In genomic region chr2:112432735-112433479, GRCh38 we compare ENCODE assay signal across 8 cellular contexts. TPM values are rescaled to one million over a fixed set of nuclear protein-coding genes. Genes with fewer than 3 reads are reported as not detected.
DNase-seq lines count a peak whose midpoint lies in the region; ATAC-seq, FAIRE-seq and TF ChIP-seq lines count a peak whose summit lies in the region.
"Not testable (repeated sequence)": the region's sequence is repeated elsewhere in the genome, so short reads cannot be mapped to it uniquely, and the experiment has no call there.

No MANE protein-coding gene starts in this region.

- WGBS in H1 (ENCODE audit: extremely low coverage in 1 of 2, insufficient coverage in 1 of 2, insufficient read length in 1 of 2, insufficient replicate concordance in 2 of 2, low coverage in 1 of 2, low lambda C conversion rate in 2 of 2, missing lambda C conversion rate in 1 of 2), 2 experiments: 26% methylated on average over 25 of the region's 98 CpGs; no CpG with 5 or more reads in 1 of the 2 experiments

- H3K4me1 ChIP-seq in Loucy (ENCODE audit: insufficient read depth, low read length, poor library complexity, severe bottlenecking); H1 (replicated peaks in 1 of 4; ENCODE audit: control insufficient read depth in 3 of 4, insufficient read depth in 4 of 4, low read length in 3 of 4); kidney (ENCODE audit: control insufficient read depth in 1 of 2, insufficient read depth in 1 of 2, low read depth in 1 of 2, low read length in 2 of 2); upper lobe of right lung: not testable (repeated sequence)

- not testable (repeated sequence) for H4K20me1 ChIP-seq in Loucy (ENCODE audit: insufficient read depth, low read length, poor library complexity, severe bottlenecking); H1 (replicated peaks in 1 of 2; ENCODE audit: control insufficient read depth in 1 of 2, insufficient read depth in 2 of 2, low read length in 2 of 2)

- not testable (repeated sequence) for H3F3A ChIP-seq in Loucy (ENCODE audit: low read depth)

- H2BK12ac ChIP-seq in H1 (ENCODE audit: low read depth, low read length): not testable (repeated sequence)

- DNase-seq in GM12865 (ENCODE audit: low read depth) (peak; percentile 58), H1 (ENCODE audit: low read depth in 1 of 2, low spot score in 2 of 2) (peak in 1 of 2 experiments; percentile 62), kidney (peak; percentile 75), posterior vena cava (ENCODE audit: low spot score) (peak; percentile 88), upper lobe of right lung (peak; percentile 82)
- not testable (repeated sequence) for DNase-seq in HFF-Myc (ENCODE audit: extremely low read depth, low read depth); activated T-helper 2 cell treated with anti-CD3 and anti-CD28 coated beads, Interferon-gamma antibody, Interleukin-2, Interleukin-4, amounts not matched to agents 10 μg/mL and 5 μg/mL and 100 μg/mL, durations not matched to agents 14 hours and 24 hours and 36 hours (ENCODE audit: low spot score)

- H2BK20ac ChIP-seq in H1 (ENCODE audit: low read length): not testable (repeated sequence)

- peak overlapping the region; percentile 55; the same call in 1 of the 2 replicates for H2AFZ ChIP-seq in Loucy (ENCODE audit: low read length)
- not testable (repeated sequence) for H2AFZ ChIP-seq in H1 (ENCODE audit: low read length)

- TF ChIP-seq RAD21 in H1 (IDR thresholded peaks at IDR 0.05 in 1 of 2, conservative IDR thresholded peaks at IDR 0.05 in 1 of 2; ENCODE audit: low read depth in 2 of 2, low read length in 2 of 2): not testable (repeated sequence)

- peak overlapping the region; percentile 43 for H3K9ac ChIP-seq in Loucy (ENCODE audit: low read depth, low read length, poor library complexity, severe bottlenecking)
- not testable (repeated sequence) for H3K9ac ChIP-seq in H1 (replicated peaks in 1 of 4; ENCODE audit: extremely low read depth in 1 of 4, low read depth in 3 of 4, low read length in 3 of 4); kidney (ENCODE audit: low read length in 2 of 2)

- H4K5ac ChIP-seq in H1 (ENCODE audit: insufficient read length, low read depth, low read length): not testable (repeated sequence)

- not testable (repeated sequence) for H3K36me3 ChIP-seq in Loucy (ENCODE audit: insufficient read depth, low read length); H1 (ENCODE audit: control insufficient read depth in 2 of 4, insufficient read depth in 4 of 4, low read length in 3 of 4); kidney (ENCODE audit: control insufficient read depth in 1 of 2, insufficient read depth in 2 of 2, low read length in 2 of 2); upper lobe of right lung

- not testable (repeated sequence) for H3K27me3 ChIP-seq in Loucy (ENCODE audit: insufficient read depth, low read length, poor library complexity, severe bottlenecking); H1 (replicated peaks in 1 of 4; ENCODE audit: control insufficient read depth in 3 of 4, extremely low read depth in 1 of 4, insufficient read depth in 3 of 4, low read length in 3 of 4); upper lobe of right lung

- H2BK120ac ChIP-seq in H1 (replicated peaks; ENCODE audit: low read depth, low read length): not testable (repeated sequence)

- not testable (repeated sequence) for H4K91ac ChIP-seq in H1 (replicated peaks; ENCODE audit: insufficient read length, low read length)

- TF ChIP-seq EP300 in H1 (IDR thresholded peaks at IDR 0.05; ENCODE audit: borderline replicate concordance in 1 of 2, low read depth in 2 of 2, low read length in 2 of 2): not testable (repeated sequence)

- H4K8ac ChIP-seq in H1 (ENCODE audit: extremely low read depth, insufficient read depth, low read length): 0 out of 2 replicates have a peak overlapping the region, but pooled peaks have one; percentile 5

- POLR2A ChIA-PET in H1 (lab: Charles Lee; ENCODE audit: partially characterized antibody): interaction anchor here (1.4 kb wide), 1 partner anchor 173 kb away, joined by 4 read pairs; no protein-coding TSS in a partner anchor

- not testable (repeated sequence) for FAIRE-seq in H1 (lab: Jason Lieb, UNC); kidney (lab: Jason Lieb, UNC)

- not testable (repeated sequence) for H3K9me3 Mint-ChIP-seq in activated T-helper 2 cell treated with anti-CD3 and anti-CD28 coated beads, Interferon-gamma antibody, Interleukin-2, Interleukin-4, amounts not matched to agents 10 μg/mL and 5 μg/mL and 100 μg/mL, durations not matched to agents 14 hours and 24 hours and 36 hours

- CTCF ChIA-PET in H1 (lab: Charles Lee; ENCODE audit: partially characterized antibody): interaction anchor here (1.0 to 2.3 kb wide), 3 partner anchors 61 to 312 kb away, joined by 3 to 7 read pairs (median 7); no protein-coding TSS in a partner anchor

- peak overlapping the region; percentile 44 for H3K4me2 ChIP-seq in Loucy (ENCODE audit: low read depth, low read length, poor library complexity, severe bottlenecking)
- H3K4me2 ChIP-seq in H1 (ENCODE audit: insufficient read depth in 1 of 2, low read depth in 2 of 2, low read length in 2 of 2): peak overlapping the region in 1 of 2 experiments; percentile 38; a peak in 2 of 4 replicates

- not testable (repeated sequence) for H3K56ac ChIP-seq in H1 (replicated peaks; ENCODE audit: insufficient read length, low read depth, low read length)

- not testable (repeated sequence) for TF ChIP-seq POLR2A in H1 (IDR thresholded peaks at IDR 0.05; ENCODE audit: control extremely low read depth in 1 of 2, low read depth in 2 of 2, low read length in 2 of 2)

- H2BK15ac ChIP-seq in H1 (ENCODE audit: low read length): not testable (repeated sequence)

- H2BK5ac ChIP-seq in H1 (ENCODE audit: low read depth, low read length): not testable (repeated sequence)

- not testable (repeated sequence) for ATAC-seq in upper lobe of right lung

- not testable (repeated sequence) for H2AK5ac ChIP-seq in H1 (ENCODE audit: low read depth, low read length)

- intact Hi-C loops in activated T-helper 2 cell treated with anti-CD3 and anti-CD28 coated beads, Interferon-gamma antibody, Interleukin-2, Interleukin-4, amounts not matched to agents 10 μg/mL and 5 μg/mL and 100 μg/mL, durations not matched to agents 14 hours and 24 hours and 36 hours (cut with micrococcal nuclease): loop anchor here (5.0 kb wide), 1 partner anchor 381 kb away; no protein-coding TSS in a partner anchor
- intact Hi-C loops in kidney (cut with DNase I); upper lobe of right lung (cut with DNase I): not testable (repeated sequence)
- intact Hi-C loops in posterior vena cava (cut with DNase I): loop anchor here in 1 of 2 donors (10.0 kb wide), 1 partner anchor 168 kb away; no protein-coding TSS in a partner anchor

- H3K4me3 Mint-ChIP-seq in activated T-helper 2 cell treated with anti-CD3 and anti-CD28 coated beads, Interferon-gamma antibody, Interleukin-2, Interleukin-4, amounts not matched to agents 10 μg/mL and 5 μg/mL and 100 μg/mL, durations not matched to agents 14 hours and 24 hours and 36 hours (ENCODE audit: low read depth): peak overlapping the region; percentile 86

- H3K36me3 Mint-ChIP-seq in activated T-helper 2 cell treated with anti-CD3 and anti-CD28 coated beads, Interferon-gamma antibody, Interleukin-2, Interleukin-4, amounts not matched to agents 10 μg/mL and 5 μg/mL and 100 μg/mL, durations not matched to agents 14 hours and 24 hours and 36 hours (ENCODE audit: low read depth): not testable (repeated sequence)

- peak overlapping the region; percentile 75 for H3K27ac Mint-ChIP-seq in activated T-helper 2 cell treated with anti-CD3 and anti-CD28 coated beads, Interferon-gamma antibody, Interleukin-2, Interleukin-4, amounts not matched to agents 10 μg/mL and 5 μg/mL and 100 μg/mL, durations not matched to agents 14 hours and 24 hours and 36 hours

- peak overlapping the region; percentile 61 for H3K4me3 ChIP-seq in GM12865 (ENCODE audit: low read depth, low read length)
- H3K4me3 ChIP-seq in HFF-Myc (replicated peaks; ENCODE audit: low read depth, low read length): peak overlapping the region; percentile 43
- H3K4me3 ChIP-seq in Loucy (ENCODE audit: low read length, poor library complexity, severe bottlenecking): peak overlapping the region; percentile 65
- H3K4me3 ChIP-seq in H1 (ENCODE audit: extremely low read depth in 1 of 4, insufficient read depth in 2 of 4, low read depth in 3 of 4, low read length in 4 of 4): peak overlapping the region in 2 of 4 experiments; percentile 28 to 53; a peak in 5 of 8 replicates
- not testable (repeated sequence) for H3K4me3 ChIP-seq in kidney (ENCODE audit: low read length in 2 of 2)
- H3K4me3 ChIP-seq in upper lobe of right lung: peak overlapping the region; percentile 54

- H3K14ac ChIP-seq in H1 (ENCODE audit: insufficient read length): not testable (repeated sequence)

- H3K9me2 ChIP-seq in Loucy (replicated peaks; ENCODE audit: low read depth, low read length): not testable (repeated sequence)

- not testable (repeated sequence) for H3K4me1 Mint-ChIP-seq in activated T-helper 2 cell treated with anti-CD3 and anti-CD28 coated beads, Interferon-gamma antibody, Interleukin-2, Interleukin-4, amounts not matched to agents 10 μg/mL and 5 μg/mL and 100 μg/mL, durations not matched to agents 14 hours and 24 hours and 36 hours (ENCODE audit: low read depth)

- not testable (repeated sequence) for H3K18ac ChIP-seq in H1 (ENCODE audit: extremely low read depth, low read length)

- not testable (repeated sequence) for H3K23ac ChIP-seq in H1 (ENCODE audit: insufficient read length)

- H3K27me3 Mint-ChIP-seq in activated T-helper 2 cell treated with anti-CD3 and anti-CD28 coated beads, Interferon-gamma antibody, Interleukin-2, Interleukin-4, amounts not matched to agents 10 μg/mL and 5 μg/mL and 100 μg/mL, durations not matched to agents 14 hours and 24 hours and 36 hours (ENCODE audit: low read depth): not testable (repeated sequence)

- H3K23me2 ChIP-seq in H1 (ENCODE audit: low read depth, low read length): not testable (repeated sequence)

- peaks cover 11% of the 10 kb centered on the region for H3K79me2 ChIP-seq in Loucy (ENCODE audit: insufficient read depth, low read length)
- not testable (repeated sequence) for H3K79me2 ChIP-seq in H1 (ENCODE audit: control insufficient read depth in 1 of 2, insufficient read depth in 2 of 2, low read length in 2 of 2)

- TF ChIP-seq CTCF in GM12865 (IDR thresholded peaks at IDR 0.05; ENCODE audit: insufficient read depth, low read depth, low read length, missing control alignments); HFF-Myc (IDR thresholded peaks at IDR 0.05; ENCODE audit: low read depth, low read length, missing control alignments); Loucy (conservative IDR thresholded peaks at IDR 0.05; ENCODE audit: low read length); H1 (IDR thresholded peaks at IDR 0.05; ENCODE audit: control extremely low read depth in 1 of 3, insufficient read depth in 1 of 3, low read depth in 1 of 3, low read length in 3 of 3); kidney (IDR thresholded peaks at IDR 0.05; ENCODE audit: borderline replicate concordance, extremely low read depth, insufficient read depth); upper lobe of right lung (IDR thresholded peaks at IDR 0.05): not testable (repeated sequence)

- not testable (repeated sequence) for H3K4ac ChIP-seq in H1 (replicated peaks; ENCODE audit: insufficient read length, low read depth, low read length)

- not testable (repeated sequence) for H3K9me3 ChIP-seq in Loucy (ENCODE audit: insufficient read depth, low read depth, low read length); H1 (ENCODE audit: insufficient read depth in 2 of 2, low read depth in 1 of 2, low read length in 1 of 2); kidney (ENCODE audit: control insufficient read depth in 1 of 2, low read length in 2 of 2); upper lobe of right lung

- H3K27ac ChIP-seq in H1 (ENCODE audit: low read depth, low read length); kidney (ENCODE audit: low read depth in 2 of 2, low read length in 2 of 2): not testable (repeated sequence)
- peak overlapping the region; percentile 81 for H3K27ac ChIP-seq in upper lobe of right lung

- H3K79me1 ChIP-seq in H1 (ENCODE audit: low read depth, low read length): not testable (repeated sequence)

RNA-seq across cellular contexts. Expression of gene RGPD8, which starts 0.5 kb away (rescaled TPM):
- 15.5 and 16.1 TPM in 2 replicates for total RNA-seq in activated T-helper 2 cell treated with anti-CD3 and anti-CD28 coated beads, Interferon-gamma antibody, Interleukin-2, Interleukin-4, amounts not matched to agents 10 μg/mL and 5 μg/mL and 100 μg/mL, durations not matched to agents 14 hours and 24 hours and 36 hours
- 8.2 and 9.3 TPM in 2 replicates for total RNA-seq in H1 (2021; fragmentation: NEBNext Ultra II Directional; extraction: Animal tissue kit (Norgen Biotek cat#: 25700))
- polyA plus RNA-seq in H1 (2011; rRNA removed): 0.51 and 0.72 TPM in 2 replicates
- polyA plus RNA-seq in H1 (2011; cell fraction: cytosol; rRNA removed): 1.5 TPM
- 1.2 TPM for polyA plus RNA-seq in H1 (2011; cell fraction: nucleus; rRNA removed)
- polyA plus RNA-seq in H1 (2012, experiment 1 of 2): 2.0 to 4.9 TPM (median 2.7 TPM) in 4 replicates
- 0.03 TPM for polyA plus RNA-seq in H1 (2012, experiment 2 of 2)
- polyA plus RNA-seq in H1 (2013, experiment 1 of 2): 2.8 TPM
- 2.5 TPM for polyA plus RNA-seq in H1 (2013, experiment 2 of 2)
- 10.6 and 13.7 TPM in 2 replicates for polyA minus RNA-seq in H1 (2011; rRNA and poly(A)+ RNA removed)
- 2.0 TPM for polyA minus RNA-seq in H1 (2011; cell fraction: cytosol; rRNA and poly(A)+ RNA removed)
- 12.6 TPM for polyA minus RNA-seq in H1 (2011; cell fraction: nucleus; rRNA and poly(A)+ RNA removed)
- total RNA-seq in kidney: 13.8 TPM
- 0.77 TPM for polyA plus RNA-seq in kidney (ENCODE audit: insufficient read depth, low read depth, low replicate concordance)
- total RNA-seq in posterior vena cava: 10 to 100 TPM; 14.9 to 24.3 TPM
- 20.0 TPM for total RNA-seq in upper lobe of right lung

RNA-seq across cellular contexts. Expression of gene TTL, which starts 49.0 kb away (rescaled TPM):
- total RNA-seq in activated T-helper 2 cell treated with anti-CD3 and anti-CD28 coated beads, Interferon-gamma antibody, Interleukin-2, Interleukin-4, amounts not matched to agents 10 μg/mL and 5 μg/mL and 100 μg/mL, durations not matched to agents 14 hours and 24 hours and 36 hours: 48.2 and 50.1 TPM in 2 replicates
- total RNA-seq in H1 (2021; fragmentation: NEBNext Ultra II Directional; extraction: Animal tissue kit (Norgen Biotek cat#: 25700)): 53.5 and 57.1 TPM in 2 replicates
- 14.4 and 17.5 TPM in 2 replicates for polyA plus RNA-seq in H1 (2011; rRNA removed)
- 17.5 TPM for polyA plus RNA-seq in H1 (2011; cell fraction: cytosol; rRNA removed)
- 21.7 TPM for polyA plus RNA-seq in H1 (2011; cell fraction: nucleus; rRNA removed)
- 20.6 to 32.5 TPM (median 27.0 TPM) in 4 replicates for polyA plus RNA-seq in H1 (2012, experiment 1 of 2)
- 5.8 TPM for polyA plus RNA-seq in H1 (2012, experiment 2 of 2)
- 24.2 TPM for polyA plus RNA-seq in H1 (2013, experiment 1 of 2)
- polyA plus RNA-seq in H1 (2013, experiment 2 of 2): 22.7 TPM
- polyA minus RNA-seq in H1 (2011; rRNA and poly(A)+ RNA removed): 33.4 and 42.7 TPM in 2 replicates
- 23.9 TPM for polyA minus RNA-seq in H1 (2011; cell fraction: cytosol; rRNA and poly(A)+ RNA removed)
- 27.6 TPM for polyA minus RNA-seq in H1 (2011; cell fraction: nucleus; rRNA and poly(A)+ RNA removed)
- total RNA-seq in kidney: 23.5 TPM
- 11.1 TPM for polyA plus RNA-seq in kidney (ENCODE audit: insufficient read depth, low read depth, low replicate concordance)
- 10 to 100 TPM; 33.5 to 42.3 TPM for total RNA-seq in posterior vena cava
- total RNA-seq in upper lobe of right lung: 45.4 TPM
